ENCODE assay signal across 14 cellular contexts in the genomic region with DNA sequence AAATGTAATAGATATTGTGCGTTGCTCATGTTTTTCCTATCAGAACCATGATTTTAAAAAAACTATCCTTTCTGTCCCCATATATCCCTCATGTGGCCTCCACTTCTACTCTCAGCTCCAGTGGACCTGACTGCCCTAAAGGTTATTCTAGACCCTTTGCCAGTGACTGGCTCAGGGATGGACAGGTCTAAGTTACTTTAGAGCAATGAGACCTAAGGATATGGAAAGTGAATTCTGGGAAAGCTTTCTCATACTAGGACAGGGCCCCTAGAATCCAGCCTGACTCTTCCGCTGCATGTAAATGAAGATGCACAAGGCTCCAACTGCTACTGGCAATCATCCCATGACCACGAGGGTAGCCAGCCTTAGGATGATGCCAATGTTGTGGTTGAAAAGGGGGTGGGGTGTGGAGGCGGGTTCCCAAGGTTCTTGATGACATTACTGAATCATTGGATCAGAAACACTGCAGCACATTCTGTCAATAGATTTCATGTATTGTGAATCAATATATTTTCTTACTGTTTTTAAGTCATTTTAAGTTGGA. TPM values are rescaled to one million over a fixed set of nuclear protein-coding genes. Genes with fewer than 3 reads are reported as not detected.
DNase-seq lines count a peak whose midpoint lies in the region; ATAC-seq and FAIRE-seq lines count a peak whose summit lies in the region.
"Had no signal": no experiment of that assay in that cellular context is flagged by ENCODE, and none has a peak within 500 bp of the region (broad histone marks: within the 10 kb centered on the region; RNA-seq: fewer than 3 reads in every experiment).

No MANE protein-coding gene starts in this region.

- H3K27ac ChIP-seq in angular gyrus (ENCODE audit: low read depth, low read length) = peak overlapping the region; percentile 92
- H3K27ac ChIP-seq: vagina had no signal

- FAIRE-seq in HTR-8/SVneo (lab: Jason Lieb, UNC) = no peak
- FAIRE-seq: H1 had no signal

- ATAC-seq in HG02970 (IDR thresholded peaks at IDR 0.05; ENCODE audit: low FRiP score, unreplicated experiment) = no peak
- ATAC-seq: stimulated activated effector memory CD8-positive, alpha-beta T cell treated with anti-CD3 and anti-CD28 coated beads, Interleukin-12 subunit alpha, Interleukin-12 subunit beta, amount 100 ng/mL, for 72 hours had no signal

- DNase-seq in A172 (ENCODE audit: low spot score) (peak; percentile 37), H4 (ENCODE audit: low spot score) (peak; percentile 19), hypothalamus (lab: John Stamatoyannopoulos, UW) (peak in 47 of 51 donors; percentile 6 to 92 (median 69)), NCI-H82 (lab: John Stamatoyannopoulos, UW) (no peak), HTR-8/SVneo (ENCODE audit: insufficient read length, low spot score) (no peak)
- DNase-seq in stimulated activated CD4-positive, alpha-beta T cell treated with anti-CD3 and anti-CD28 coated beads, Interleukin-4, amount 100 ng/mL, for 24 hours = no peak
- DNase-seq: activated CD4-positive, alpha-beta T cell treated with anti-CD3 and anti-CD28 coated beads for 48 hours; NCI-H2227 treated with DMSO at 0.1 percent for 48 hours; stimulated activated CD4-positive, alpha-beta T cell treated with anti-CD3 and anti-CD28 coated beads, Interleukin-2, amount 100 ng/mL, for 48 hours had no signal

RNA-seq across cellular contexts. Expression of a gene that starts 21.3 kb away (rescaled TPM):
- 26.5 and 28.6 TPM in 2 replicates for total RNA-seq in A172 (2014; rRNA removed; shearing (Covaris generic))
- total RNA-seq in H4 (2014; rRNA removed; shearing (Covaris generic)) = 6.8 and 8.2 TPM in 2 replicates

RNA-seq across cellular contexts. Expression of a gene that starts 22.9 kb away (rescaled TPM):
- 7.9 and 8.8 TPM in 2 replicates for total RNA-seq in A172 (2014; rRNA removed; shearing (Covaris generic))
- total RNA-seq in H4 (2014; rRNA removed; shearing (Covaris generic)) = 4.6 and 5.6 TPM in 2 replicates

RNA-seq across cellular contexts. Expression of a gene that starts 23.0 kb away (rescaled TPM):
- 29.8 and 37.3 TPM in 2 replicates for total RNA-seq in A172 (2014; rRNA removed; shearing (Covaris generic))
- total RNA-seq in H4 (2014; rRNA removed; shearing (Covaris generic)) = 28.6 and 30.6 TPM in 2 replicates

Comparison
In these comparisons a context has a peak if more than half of its experiments do, and no peak if none do; other contexts are left out.
1. DNase-seq: peak in A172 (single experiment), H4 (single experiment) and hypothalamus (47 of 51); none in NCI-H82 (single experiment), HTR-8/SVneo (single experiment) and stimulated activated CD4-positive, alpha-beta T cell treated with anti-CD3 and anti-CD28 coated beads, Interleukin-4, amount 100 ng/mL, for 24 hours (single experiment).